Comparison of ENCODE assay signal across 20 cellular contexts in genomic region chr1:228408869-228409805, GRCh38. TPM values are rescaled to one million over a fixed set of nuclear protein-coding genes. Genes with fewer than 3 reads are reported as not detected.
DNase-seq lines count a peak whose midpoint lies in the region; ATAC-seq, FAIRE-seq and TF ChIP-seq lines count a peak whose summit lies in the region.
"Had no signal": no experiment of that assay in that cellular context is flagged by ENCODE, and none has a peak within 500 bp of the region (broad histone marks: within the 10 kb centered on the region; RNA-seq: fewer than 3 reads in every experiment).

No MANE protein-coding gene starts in this region.

- H3K79me2 ChIP-seq in H1 (ENCODE audit: control insufficient read depth in 1 of 2, insufficient read depth in 2 of 2, low read length in 2 of 2), result peaks cover 8 to 21% of the 10 kb centered on the region in 2 experiments; a peak in 3 of 4 replicates

- H2BK120ac ChIP-seq in H1 (replicated peaks; ENCODE audit: low read depth, low read length), result no peak overlapping the region

- no peak overlapping the region for H4K8ac ChIP-seq in H1 (ENCODE audit: extremely low read depth, insufficient read depth, low read length)

- peaks cover 25% of the 10 kb centered on the region for H3K4me1 ChIP-seq in Caco-2
- H3K4me1 ChIP-seq in H1 (replicated peaks in 1 of 4; ENCODE audit: control insufficient read depth in 3 of 4, insufficient read depth in 4 of 4, low read length in 3 of 4), result peaks cover 3 to 11% (median 8%) of the 10 kb centered on the region in 4 experiments
- H3K4me1 ChIP-seq in prostate gland (replicated peaks), result peaks cover 10% of the 10 kb centered on the region

- H3K79me1 ChIP-seq in H1 (ENCODE audit: low read depth, low read length), result peaks cover 11% of the 10 kb centered on the region

- no peak overlapping the region for H3K23ac ChIP-seq in H1 (ENCODE audit: insufficient read length)

- 92% methylated on average over 17 of the region's 19 CpGs; no CpG with 5 or more reads in 1 of the 2 experiments for WGBS in H1 (ENCODE audit: extremely low coverage in 1 of 2, insufficient coverage in 1 of 2, insufficient read length in 1 of 2, insufficient replicate concordance in 2 of 2, low coverage in 1 of 2, low lambda C conversion rate in 2 of 2, missing lambda C conversion rate in 1 of 2), 2 experiments
- 87% methylated on average over 17 of the region's 19 CpGs for WGBS in prostate gland

- no peak for TF ChIP-seq POLR2A in H1 (IDR thresholded peaks at IDR 0.05; ENCODE audit: control extremely low read depth in 1 of 2, low read depth in 2 of 2, low read length in 2 of 2)
- TF ChIP-seq POLR2A in prostate gland (IDR thresholded peaks at IDR 0.05), result no peak

- no peak for TF ChIP-seq RAD21 in H1 (IDR thresholded peaks at IDR 0.05 in 1 of 2, conservative IDR thresholded peaks at IDR 0.05 in 1 of 2; ENCODE audit: low read depth in 2 of 2, low read length in 2 of 2)

- H3K36me3 ChIP-seq in Caco-2 (ENCODE audit: control insufficient read depth, insufficient read depth, low read length) (peaks cover 3% of the 10 kb centered on the region), H1 (ENCODE audit: control insufficient read depth in 2 of 4, insufficient read depth in 4 of 4, low read length in 3 of 4) (peaks cover 0 to under 1% (median 0%) of the 10 kb centered on the region in 4 experiments; a peak in 1 of 8 replicates), prostate gland (no peaks in the 10 kb centered on the region)

- H3K27ac Mint-ChIP-seq in activated T-cell treated with anti-CD3 and anti-CD28 coated beads, Interleukin-2, amount 50 U/mL, for 24 hours, result no peak overlapping the region
- H3K27ac Mint-ChIP-seq in Caco-2 (ENCODE audit: unreplicated experiment), result no peak overlapping the region
- H3K27ac Mint-ChIP-seq: activated naive CD4-positive, alpha-beta T cell treated with anti-CD3 and anti-CD28 coated beads, Interleukin-2, amount 50 U/mL, for 72 hours; nephron progenitor cell; stimulated activated naive CD8-positive, alpha-beta T cell treated with anti-CD3 and anti-CD28 coated beads, Interleukin-15, Interleukin-2, amounts not matched to agents 100 ng/mL and 50 ng/mL, for 24 hours had no signal

- no peak overlapping the region for H3K27ac ChIP-seq in H1 (ENCODE audit: low read depth, low read length)
- no peak overlapping the region for H3K27ac ChIP-seq in prostate gland
- H3K27ac ChIP-seq: dorsolateral prefrontal cortex had no signal

- no peak overlapping the region; the same call in 1 of the 2 replicates for H2BK5ac ChIP-seq in H1 (ENCODE audit: low read depth, low read length)

- H2BK12ac ChIP-seq in H1 (ENCODE audit: low read depth, low read length), result peak overlapping the region; percentile 60; the same call in 1 of the 2 replicates

- no peak for ATAC-seq in GM21360 (IDR thresholded peaks at IDR 0.05; ENCODE audit: unreplicated experiment)
- ATAC-seq: activated naive CD4-positive, alpha-beta T cell treated with anti-CD3 and anti-CD28 coated beads, Interleukin-2, amount 50 U/mL, for 72 hours; Panc1; SK-N-SH treated with all-trans-retinoic acid at 6 μM for 48 hours had no signal

- H2BK15ac ChIP-seq in H1 (ENCODE audit: low read length), result no peak overlapping the region

- H4K20me1 ChIP-seq in H1 (replicated peaks in 1 of 2; ENCODE audit: control insufficient read depth in 1 of 2, insufficient read depth in 2 of 2, low read length in 2 of 2), result peaks cover 13 to 25% of the 10 kb centered on the region in 2 experiments

- H3K23me2 ChIP-seq in H1 (ENCODE audit: low read depth, low read length), result peaks cover 18% of the 10 kb centered on the region; the same call in 1 of the 2 replicates

- H3K9me3 Mint-ChIP-seq in activated T-cell treated with anti-CD3 and anti-CD28 coated beads, Interleukin-2, amount 50 U/mL, for 24 hours, result no peaks in the 10 kb centered on the region
- H3K9me3 Mint-ChIP-seq in Caco-2 (ENCODE audit: unreplicated experiment), result no peaks in the 10 kb centered on the region
- H3K9me3 Mint-ChIP-seq: activated naive CD4-positive, alpha-beta T cell treated with anti-CD3 and anti-CD28 coated beads, Interleukin-2, amount 50 U/mL, for 72 hours; nephron progenitor cell; stimulated activated naive CD8-positive, alpha-beta T cell treated with anti-CD3 and anti-CD28 coated beads, Interleukin-15, Interleukin-2, amounts not matched to agents 100 ng/mL and 50 ng/mL, for 24 hours had no signal

- POLR2A ChIA-PET in Caco-2 (lab: Charles Lee), result interaction anchor here (0.6 kb wide), 1 partner anchor 40 kb away, joined by 3 read pairs; no protein-coding TSS in a partner anchor
- POLR2A ChIA-PET in H1 (lab: Charles Lee; ENCODE audit: partially characterized antibody), result interaction anchor here (0.8 to 1.4 kb wide), 4 partner anchors 11 to 49 kb away, joined by 3 to 6 read pairs (median 4); a partner anchor contains a TSS

- no peaks in the 10 kb centered on the region for H3K9me3 ChIP-seq in Caco-2
- H3K9me3 ChIP-seq in H1 (ENCODE audit: insufficient read depth in 2 of 2, low read depth in 1 of 2, low read length in 1 of 2), result no peaks in the 10 kb centered on the region
- no peaks in the 10 kb centered on the region for H3K9me3 ChIP-seq in prostate gland

- no peak overlapping the region for H4K91ac ChIP-seq in H1 (replicated peaks; ENCODE audit: insufficient read length, low read length)

- peaks cover 24% of the 10 kb centered on the region for H3K4me1 Mint-ChIP-seq in activated T-cell treated with anti-CD3 and anti-CD28 coated beads, Interleukin-2, amount 50 U/mL, for 24 hours (ENCODE audit: low read depth)
- H3K4me1 Mint-ChIP-seq in Caco-2 (ENCODE audit: low read depth, unreplicated experiment), result peaks cover 11% of the 10 kb centered on the region

- no peak overlapping the region for H3K4me3 Mint-ChIP-seq in activated T-cell treated with anti-CD3 and anti-CD28 coated beads, Interleukin-2, amount 50 U/mL, for 24 hours
- H3K4me3 Mint-ChIP-seq in Caco-2 (ENCODE audit: unreplicated experiment), result peak overlapping the region; percentile 95
- H3K4me3 Mint-ChIP-seq: stimulated activated naive CD8-positive, alpha-beta T cell treated with anti-CD3 and anti-CD28 coated beads, Interleukin-15, Interleukin-2, amounts not matched to agents 100 ng/mL and 50 ng/mL, for 24 hours had no signal

- no peak overlapping the region for H3K4ac ChIP-seq in H1 (replicated peaks; ENCODE audit: insufficient read length, low read depth, low read length)

- no peak for TF ChIP-seq EP300 in H1 (IDR thresholded peaks at IDR 0.05; ENCODE audit: borderline replicate concordance in 1 of 2, low read depth in 2 of 2, low read length in 2 of 2)

- peaks cover 20% of the 10 kb centered on the region for H3K36me3 Mint-ChIP-seq in activated T-cell treated with anti-CD3 and anti-CD28 coated beads, Interleukin-2, amount 50 U/mL, for 24 hours (ENCODE audit: low read depth)
- H3K36me3 Mint-ChIP-seq in Caco-2 (ENCODE audit: insufficient read depth, unreplicated experiment), result peaks cover 43% of the 10 kb centered on the region

- H2AFZ ChIP-seq in H1 (ENCODE audit: low read length), result no peak overlapping the region

- H3K18ac ChIP-seq in H1 (ENCODE audit: extremely low read depth, low read length), result no peak overlapping the region

- peak; percentile 11 to 14 for DNase-seq in activated T-cell treated with anti-CD3 and anti-CD28 coated beads, Interleukin-2, amount 50 U/mL, for 48 hours
- DNase-seq in activated T-cell treated with anti-CD3 and anti-CD28 coated beads, Interleukin-2, amount 50 U/mL, for 24 hours, result no peak
- no peak for DNase-seq in Caco-2
- no peak for DNase-seq in H1 (ENCODE audit: low read depth in 1 of 2, low spot score in 2 of 2)
- peak; percentile 70 for DNase-seq in posterior vena cava (ENCODE audit: low spot score)
- DNase-seq in prostate gland (ENCODE audit: low spot score), result no peak
- DNase-seq in cerebellar cortex (ENCODE audit: low spot score), result no peak
- DNase-seq: Karpas-422, NCI-H82, nephron progenitor cell had no signal

- H3K27me3 ChIP-seq in Caco-2 (replicated peaks; ENCODE audit: control insufficient read depth, insufficient read depth, low read length) (no peaks in the 10 kb centered on the region), H1 (replicated peaks in 1 of 4; ENCODE audit: control insufficient read depth in 3 of 4, extremely low read depth in 1 of 4, insufficient read depth in 3 of 4, low read length in 3 of 4) (peaks cover 0 to 9% (median 4%) of the 10 kb centered on the region in 4 experiments; a peak in 5 of 7 replicates), prostate gland (replicated peaks; ENCODE audit: insufficient read depth) (no peaks in the 10 kb centered on the region)
- H3K27me3 ChIP-seq: dorsolateral prefrontal cortex had no signal

- H4K5ac ChIP-seq in H1 (ENCODE audit: insufficient read length, low read depth, low read length), result no peak overlapping the region

- H2BK20ac ChIP-seq in H1 (ENCODE audit: low read length), result no peak overlapping the region

- H3K4me3 ChIP-seq in Caco-2 (ENCODE audit: low read depth, low read length) (no peak overlapping the region), H1 (ENCODE audit: extremely low read depth in 1 of 4, insufficient read depth in 2 of 4, low read depth in 3 of 4, low read length in 4 of 4) (no peak overlapping the region), prostate gland (no peak overlapping the region)

- H3K14ac ChIP-seq in H1 (ENCODE audit: insufficient read length), result no peak overlapping the region

- H3K9ac ChIP-seq in H1 (replicated peaks in 1 of 4; ENCODE audit: extremely low read depth in 1 of 4, low read depth in 3 of 4, low read length in 3 of 4), result no peak overlapping the region

- no TSS peak for BruUV-seq in Caco-2 (replicated peaks; lab: Mats Ljungman, UMichigan)

- CTCF ChIA-PET in Caco-2 (lab: Charles Lee) (no interaction called here), H1 (lab: Charles Lee; ENCODE audit: partially characterized antibody) (interaction anchor here (1.4 kb wide), 1 partner anchor 49 kb away, joined by 3 read pairs; no protein-coding TSS in a partner anchor)

- no peak for FAIRE-seq in H1 (lab: Jason Lieb, UNC)
- FAIRE-seq: bronchial epithelial cell, G401.6 had no signal

- intact Hi-C loops in Caco-2 (cut with micrococcal nuclease; ENCODE audit: unreplicated experiment), result no loop called here
- intact Hi-C loops in posterior vena cava (cut with DNase I), result no loop called here
- intact Hi-C loops in prostate gland (cut with DNase I), result no loop called here

- TF ChIP-seq CTCF in Caco-2 (IDR thresholded peaks at IDR 0.05; ENCODE audit: insufficient read depth in 1 of 2, low read depth in 1 of 2, low read length in 1 of 2, severe bottlenecking in 1 of 2, unreplicated experiment in 1 of 2), result no peak
- no peak for TF ChIP-seq CTCF in H1 (IDR thresholded peaks at IDR 0.05; ENCODE audit: control extremely low read depth in 1 of 3, insufficient read depth in 1 of 3, low read depth in 1 of 3, low read length in 3 of 3)
- TF ChIP-seq CTCF in prostate gland (IDR thresholded peaks at IDR 0.05), result no peak

- no peak overlapping the region for H3K56ac ChIP-seq in H1 (replicated peaks; ENCODE audit: insufficient read length, low read depth, low read length)

- no peak overlapping the region; a peak in 1 of 4 replicates for H3K4me2 ChIP-seq in H1 (ENCODE audit: insufficient read depth in 1 of 2, low read depth in 2 of 2, low read length in 2 of 2)

- H3K27me3 Mint-ChIP-seq in activated T-cell treated with anti-CD3 and anti-CD28 coated beads, Interleukin-2, amount 50 U/mL, for 24 hours, result no peaks in the 10 kb centered on the region
- H3K27me3 Mint-ChIP-seq in Caco-2 (ENCODE audit: insufficient read depth, unreplicated experiment), result no peaks in the 10 kb centered on the region
- H3K27me3 Mint-ChIP-seq: stimulated activated naive CD8-positive, alpha-beta T cell treated with anti-CD3 and anti-CD28 coated beads, Interleukin-15, Interleukin-2, amounts not matched to agents 100 ng/mL and 50 ng/mL, for 24 hours had no signal

- H2AK5ac ChIP-seq in H1 (ENCODE audit: low read depth, low read length), result no peak overlapping the region

RNA-seq across cellular contexts. Expression of gene TRIM11, which starts 2.5 kb away (rescaled TPM):
- total RNA-seq in Caco-2 (2022) (48.3 and 51.7 TPM in 2 replicates), posterior vena cava (10 to 100 TPM; 12.7 to 13.3 TPM), prostate gland (10 to 100 TPM; 35.3 to 36.2 TPM)
- total RNA-seq in H1 (2021; fragmentation: NEBNext Ultra II Directional; extraction: Animal tissue kit (Norgen Biotek cat#: 25700)), result 31.3 and 32.1 TPM in 2 replicates
- 11.1 and 19.6 TPM in 2 replicates for polyA plus RNA-seq in H1 (2011; rRNA removed)
- polyA plus RNA-seq in H1 (2011; cell fraction: cytosol; rRNA removed), result 15.2 TPM
- 41.2 TPM for polyA plus RNA-seq in H1 (2011; cell fraction: nucleus; rRNA removed)
- 20.6 to 26.0 TPM (median 22.5 TPM) in 4 replicates for polyA plus RNA-seq in H1 (2012, experiment 1 of 2)
- polyA plus RNA-seq in H1 (2012, experiment 2 of 2), result 18.9 TPM
- 15.4 TPM for polyA plus RNA-seq in H1 (2013, experiment 1 of 2)
- 15.5 TPM for polyA plus RNA-seq in H1 (2013, experiment 2 of 2)
- 18.6 and 18.8 TPM in 2 replicates for polyA minus RNA-seq in H1 (2011; rRNA and poly(A)+ RNA removed)
- 17.7 TPM for polyA minus RNA-seq in H1 (2011; cell fraction: cytosol; rRNA and poly(A)+ RNA removed)
- 32.8 TPM for polyA minus RNA-seq in H1 (2011; cell fraction: nucleus; rRNA and poly(A)+ RNA removed)

RNA-seq across cellular contexts. Expression of gene TRIM17, which starts 7.5 kb away (rescaled TPM):
- total RNA-seq in Caco-2 (2022) (4.0 and 4.5 TPM in 2 replicates), posterior vena cava (1 to 10 TPM in 1 of 2 donors, under 1 TPM in 1; 0.38 to 1.9 TPM), prostate gland (1 to 10 TPM; 2.0 to 9.9 TPM)
- total RNA-seq in H1 (2021; fragmentation: NEBNext Ultra II Directional; extraction: Animal tissue kit (Norgen Biotek cat#: 25700)), result 2.2 and 2.3 TPM in 2 replicates
- polyA plus RNA-seq in H1 (2011; rRNA removed), result 1.0 and 1.1 TPM in 2 replicates
- 1.0 TPM for polyA plus RNA-seq in H1 (2011; cell fraction: cytosol; rRNA removed)
- polyA plus RNA-seq in H1 (2011; cell fraction: nucleus; rRNA removed), result 5.9 TPM
- 1.3 to 2.3 TPM (median 1.9 TPM) in 4 replicates for polyA plus RNA-seq in H1 (2012, experiment 1 of 2)
- 0.63 TPM for polyA plus RNA-seq in H1 (2012, experiment 2 of 2)
- polyA plus RNA-seq in H1 (2013, experiment 1 of 2), result 0.97 TPM
- 0.75 TPM for polyA plus RNA-seq in H1 (2013, experiment 2 of 2)
- polyA minus RNA-seq in H1 (2011; rRNA and poly(A)+ RNA removed), result 1.00 and 1.5 TPM in 2 replicates
- not detected for polyA minus RNA-seq in H1 (2011; cell fraction: cytosol; rRNA and poly(A)+ RNA removed)
- polyA minus RNA-seq in H1 (2011; cell fraction: nucleus; rRNA and poly(A)+ RNA removed), result 3.3 TPM
- total RNA-seq: HT-29, lung microvascular endothelial cell had no signal

Comparison
In these comparisons a context has a peak if more than half of its experiments do, and no peak if none do; other contexts are left out.
1. DNase-seq: peak in activated T-cell treated with anti-CD3 and anti-CD28 coated beads, Interleukin-2, amount 50 U/mL, for 48 hours (2 of 2) and posterior vena cava (single experiment); none in activated T-cell treated with anti-CD3 and anti-CD28 coated beads, Interleukin-2, amount 50 U/mL, for 24 hours (single experiment), Caco-2 (0 of 2), H1 (0 of 2), prostate gland (single experiment) and cerebellar cortex (single experiment).